Comparison of ENCODE assay signal across 8 cellular contexts in the genomic region with DNA sequence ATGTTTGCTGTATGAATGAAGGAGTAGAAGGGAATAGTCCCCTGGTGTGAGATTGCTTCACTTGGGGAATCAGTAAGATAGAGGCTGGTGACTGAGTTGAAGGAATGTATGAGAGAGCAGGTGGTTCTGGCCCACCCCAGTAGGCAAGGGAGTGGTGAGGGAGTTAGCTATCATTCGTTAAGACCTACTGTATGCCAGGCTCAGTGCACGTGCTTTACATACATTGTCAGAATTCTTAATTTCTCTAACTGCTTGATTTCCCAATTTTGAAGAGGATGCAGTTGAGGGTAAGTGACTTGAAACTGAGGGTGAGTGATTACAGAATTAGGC. TPM values are rescaled to one million over a fixed set of nuclear protein-coding genes. Genes with fewer than 3 reads are reported as not detected.
A peak's percentile ranks its signal among the peaks of the same experiment; 100 is the strongest.
DNase-seq lines count a peak whose midpoint lies in the region; ATAC-seq and TF ChIP-seq lines count a peak whose summit lies in the region.

No MANE protein-coding gene starts in this region.

- peak; percentile 3 for ATAC-seq in HG02885 (IDR thresholded peaks at IDR 0.05; ENCODE audit: poor library complexity, unreplicated experiment)

- no peaks in the 10 kb centered on the region for H3K9me3 Mint-ChIP-seq in activated T-helper 1 cell treated with anti-CD3 and anti-CD28 coated beads, Interleukin-12 subunit alpha, Interleukin-12 subunit beta, Interleukin-2, Interleukin-4 antibody, amounts not matched to agents 30 ng/mL and 10 ng/mL and 1 ng/mL, durations not matched to agents 14 hours and 24 hours and 36 hours

- peak overlapping the region in 1 of 3 donors; percentile 65 for H3K27ac ChIP-seq in thyroid gland

- peak overlapping the region; percentile 93 for H3K4me3 Mint-ChIP-seq in activated T-helper 1 cell treated with anti-CD3 and anti-CD28 coated beads, Interleukin-12 subunit alpha, Interleukin-12 subunit beta, Interleukin-2, Interleukin-4 antibody, amounts not matched to agents 30 ng/mL and 10 ng/mL and 1 ng/mL, durations not matched to agents 14 hours and 24 hours and 36 hours

- H3K27me3 Mint-ChIP-seq in activated T-helper 1 cell treated with anti-CD3 and anti-CD28 coated beads, Interleukin-12 subunit alpha, Interleukin-12 subunit beta, Interleukin-2, Interleukin-4 antibody, amounts not matched to agents 30 ng/mL and 10 ng/mL and 1 ng/mL, durations not matched to agents 14 hours and 24 hours and 36 hours (ENCODE audit: insufficient read depth) = peaks cover 3% of the 10 kb centered on the region

- H3K9me3 ChIP-seq in thyroid gland = no peaks in the 10 kb centered on the region

- no peak for DNase-seq in activated T-helper 1 cell treated with anti-CD3 and anti-CD28 coated beads, Interleukin-12 subunit alpha, Interleukin-12 subunit beta, Interleukin-2, Interleukin-4 antibody, amounts not matched to agents 30 ng/mL and 10 ng/mL and 1 ng/mL, durations not matched to agents 14 hours and 24 hours and 36 hours (ENCODE audit: low spot score)
- DNase-seq in iris pigment epithelial cell (ENCODE audit: low read depth) (peak; percentile 12), thyroid gland (no peak), islet precursor cell (no peak), NCI-H2227 treated with DMSO at 0.1 percent for 48 hours (lab: John Stamatoyannopoulos, UW) (no peak), NCI-H1436 (lab: John Stamatoyannopoulos, UW) (no peak)

- peaks cover 18% of the 10 kb centered on the region for H3K36me3 Mint-ChIP-seq in activated T-helper 1 cell treated with anti-CD3 and anti-CD28 coated beads, Interleukin-12 subunit alpha, Interleukin-12 subunit beta, Interleukin-2, Interleukin-4 antibody, amounts not matched to agents 30 ng/mL and 10 ng/mL and 1 ng/mL, durations not matched to agents 14 hours and 24 hours and 36 hours (ENCODE audit: low read depth)

- TF ChIP-seq CTCF in thyroid gland (IDR thresholded peaks at IDR 0.05) = no peak

- no peaks in the 10 kb centered on the region for H3K27me3 ChIP-seq in thyroid gland

- peaks cover 0 to 6% of the 10 kb centered on the region in 2 donors for H3K4me1 ChIP-seq in thyroid gland

- 0 to 4% methylated on average over 2 of the region's 2 CpGs for WGBS in thyroid gland, 2 donors

- no peak for TF ChIP-seq POLR2A in thyroid gland (IDR thresholded peaks at IDR 0.05)

- peaks cover 49% of the 10 kb centered on the region for H3K4me1 Mint-ChIP-seq in activated T-helper 1 cell treated with anti-CD3 and anti-CD28 coated beads, Interleukin-12 subunit alpha, Interleukin-12 subunit beta, Interleukin-2, Interleukin-4 antibody, amounts not matched to agents 30 ng/mL and 10 ng/mL and 1 ng/mL, durations not matched to agents 14 hours and 24 hours and 36 hours (ENCODE audit: low read depth)

- intact Hi-C loops in activated T-helper 1 cell treated with anti-CD3 and anti-CD28 coated beads, Interleukin-12 subunit alpha, Interleukin-12 subunit beta, Interleukin-2, Interleukin-4 antibody, amounts not matched to agents 30 ng/mL and 10 ng/mL and 1 ng/mL, durations not matched to agents 14 hours and 24 hours and 36 hours (cut with micrococcal nuclease) = loop anchor here (2.0 to 10.0 kb wide), 6 partner anchors 415 to 1893 kb away; partner anchors contain the start of genes CD99L2, EOLA2, HMGB3 and IDS
- intact Hi-C loops in thyroid gland (cut with DNase I) = no loop called here

- peak overlapping the region; percentile 88 for H3K27ac Mint-ChIP-seq in activated T-helper 1 cell treated with anti-CD3 and anti-CD28 coated beads, Interleukin-12 subunit alpha, Interleukin-12 subunit beta, Interleukin-2, Interleukin-4 antibody, amounts not matched to agents 30 ng/mL and 10 ng/mL and 1 ng/mL, durations not matched to agents 14 hours and 24 hours and 36 hours

- H3K36me3 ChIP-seq in thyroid gland = no peaks in the 10 kb centered on the region

- H3K4me3 ChIP-seq in GM08714 (ENCODE audit: low read length) (peak overlapping the region; percentile 79), thyroid gland (replicated peaks in 1 of 3) (peak overlapping the region; percentile 47 to 58 (median 53))

RNA-seq across cellular contexts. Expression of gene VMA21, which starts 0.7 kb away (rescaled TPM):
- total RNA-seq in activated T-helper 1 cell treated with anti-CD3 and anti-CD28 coated beads, Interleukin-12 subunit alpha, Interleukin-12 subunit beta, Interleukin-2, Interleukin-4 antibody, amounts not matched to agents 30 ng/mL and 10 ng/mL and 1 ng/mL, durations not matched to agents 14 hours and 24 hours and 36 hours = 39.4 and 49.2 TPM in 2 replicates
- total RNA-seq in thyroid gland = 10 to 100 TPM; 39.4 to 55.3 (median 49.0) TPM
